In the genomic region with DNA sequence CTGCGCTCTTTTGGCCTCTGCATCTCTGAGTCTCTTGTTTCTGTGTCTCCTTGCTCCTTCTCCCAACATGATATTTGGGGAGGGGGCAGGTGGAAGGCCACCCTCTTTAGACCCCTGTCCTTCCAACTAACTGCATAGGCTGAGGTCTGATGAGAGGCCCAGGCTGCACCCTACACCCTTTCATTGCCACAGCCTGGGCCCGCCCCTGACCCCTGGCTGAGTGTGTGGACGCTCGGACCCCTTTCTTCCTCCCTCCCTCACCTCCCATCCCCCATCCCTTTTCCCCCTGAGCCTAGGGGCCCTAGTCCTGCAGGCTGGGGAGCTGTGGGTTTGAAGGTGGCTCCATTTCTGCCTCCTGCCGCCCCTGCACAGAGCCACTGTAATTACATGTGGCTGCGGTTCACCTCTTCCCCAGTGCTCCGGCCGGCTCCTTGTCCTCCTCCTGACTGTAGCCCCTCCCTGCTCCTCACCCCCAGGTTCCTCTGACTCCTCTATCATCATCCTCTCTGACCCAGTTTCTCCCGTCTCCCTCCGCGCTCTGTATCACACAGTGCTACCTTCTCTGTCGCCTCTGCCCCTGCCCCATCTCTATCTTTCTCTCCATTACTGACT, we compare ENCODE assay signal across 3 cellular contexts.
TF ChIP-seq lines count a peak whose summit lies in the region.

No MANE protein-coding gene starts in this region.

TF ChIP-seq in IMR-90, 13 proteins besides CTCF, POLR2A, EP300 and RAD21:
- TF ChIP-seq BHLHE40 (IDR thresholded peaks at IDR 0.05; ENCODE audit: low read depth, low read length) (no peak), CEBPB (IDR thresholded peaks at IDR 0.05; ENCODE audit: low read depth, low read length) (no peak), MXI1 (IDR thresholded peaks at IDR 0.05; ENCODE audit: borderline replicate concordance, low read depth, low read length) (no peak), FOS (IDR thresholded peaks at IDR 0.05; ENCODE audit: low read depth, low read length) (no peak), CHD1 (IDR thresholded peaks at IDR 0.05; ENCODE audit: low read depth, low read length) (no peak), SMC3 (IDR thresholded peaks at IDR 0.05; ENCODE audit: low read depth, low read length) (no peak), MAFK (IDR thresholded peaks at IDR 0.05; ENCODE audit: low read depth, low read length) (no peak), MAZ (IDR thresholded peaks at IDR 0.05; ENCODE audit: borderline replicate concordance, low read depth, low read length) (no peak), RCOR1 (IDR thresholded peaks at IDR 0.05; ENCODE audit: insufficient replicate concordance, low read length) (no peak), RFX5 (IDR thresholded peaks at IDR 0.05; ENCODE audit: low read depth, low read length) (no peak), NFE2L2 (IDR thresholded peaks at IDR 0.05; ENCODE audit: low read depth, low read length) (no peak)
- TF ChIP-seq, protein P1, sequence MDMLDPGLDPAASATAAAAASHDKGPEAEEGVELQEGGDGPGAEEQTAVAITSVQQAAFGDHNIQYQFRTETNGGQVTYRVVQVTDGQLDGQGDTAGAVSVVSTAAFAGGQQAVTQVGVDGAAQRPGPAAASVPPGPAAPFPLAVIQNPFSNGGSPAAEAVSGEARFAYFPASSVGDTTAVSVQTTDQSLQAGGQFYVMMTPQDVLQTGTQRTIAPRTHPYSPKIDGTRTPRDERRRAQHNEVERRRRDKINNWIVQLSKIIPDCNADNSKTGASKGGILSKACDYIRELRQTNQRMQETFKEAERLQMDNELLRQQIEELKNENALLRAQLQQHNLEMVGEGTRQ (IDR thresholded peaks at IDR 0.05; ENCODE audit: low read depth, low read length) = no peak
- TF ChIP-seq, protein P2, sequence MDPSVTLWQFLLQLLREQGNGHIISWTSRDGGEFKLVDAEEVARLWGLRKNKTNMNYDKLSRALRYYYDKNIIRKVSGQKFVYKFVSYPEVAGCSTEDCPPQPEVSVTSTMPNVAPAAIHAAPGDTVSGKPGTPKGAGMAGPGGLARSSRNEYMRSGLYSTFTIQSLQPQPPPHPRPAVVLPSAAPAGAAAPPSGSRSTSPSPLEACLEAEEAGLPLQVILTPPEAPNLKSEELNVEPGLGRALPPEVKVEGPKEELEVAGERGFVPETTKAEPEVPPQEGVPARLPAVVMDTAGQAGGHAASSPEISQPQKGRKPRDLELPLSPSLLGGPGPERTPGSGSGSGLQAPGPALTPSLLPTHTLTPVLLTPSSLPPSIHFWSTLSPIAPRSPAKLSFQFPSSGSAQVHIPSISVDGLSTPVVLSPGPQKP (IDR thresholded peaks at IDR 0.05; ENCODE audit: borderline replicate concordance, low read depth, low read length) = no peak
TF ChIP-seq in IMR-90: peak in this region for 0.

TF ChIP-seq in WTC11, 78 proteins besides CTCF, POLR2A, EP300 and RAD21:
- TF ChIP-seq, protein P3, sequence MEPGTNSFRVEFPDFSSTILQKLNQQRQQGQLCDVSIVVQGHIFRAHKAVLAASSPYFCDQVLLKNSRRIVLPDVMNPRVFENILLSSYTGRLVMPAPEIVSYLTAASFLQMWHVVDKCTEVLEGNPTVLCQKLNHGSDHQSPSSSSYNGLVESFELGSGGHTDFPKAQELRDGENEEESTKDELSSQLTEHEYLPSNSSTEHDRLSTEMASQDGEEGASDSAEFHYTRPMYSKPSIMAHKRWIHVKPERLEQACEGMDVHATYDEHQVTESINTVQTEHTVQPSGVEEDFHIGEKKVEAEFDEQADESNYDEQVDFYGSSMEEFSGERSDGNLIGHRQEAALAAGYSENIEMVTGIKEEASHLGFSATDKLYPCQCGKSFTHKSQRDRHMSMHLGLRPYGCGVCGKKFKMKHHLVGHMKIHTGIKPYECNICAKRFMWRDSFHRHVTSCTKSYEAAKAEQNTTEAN (CRISPR knock-in tag; IDR thresholded peaks at IDR 0.05) = no peak
- TF ChIP-seq ZBTB21 (CRISPR knock-in tag; IDR thresholded peaks at IDR 0.05; ENCODE audit: borderline replicate concordance) (no peak), NR1H2 (CRISPR knock-in tag; IDR thresholded peaks at IDR 0.05) (no peak), CREM (CRISPR knock-in tag; IDR thresholded peaks at IDR 0.05) (no peak), TEAD1 (CRISPR knock-in tag; IDR thresholded peaks at IDR 0.05) (no peak), ZNF263 (CRISPR knock-in tag; IDR thresholded peaks at IDR 0.05; ENCODE audit: low read depth) (peak; percentile 57; the same call in 1 of the 2 replicates)
- TF ChIP-seq, protein P4, sequence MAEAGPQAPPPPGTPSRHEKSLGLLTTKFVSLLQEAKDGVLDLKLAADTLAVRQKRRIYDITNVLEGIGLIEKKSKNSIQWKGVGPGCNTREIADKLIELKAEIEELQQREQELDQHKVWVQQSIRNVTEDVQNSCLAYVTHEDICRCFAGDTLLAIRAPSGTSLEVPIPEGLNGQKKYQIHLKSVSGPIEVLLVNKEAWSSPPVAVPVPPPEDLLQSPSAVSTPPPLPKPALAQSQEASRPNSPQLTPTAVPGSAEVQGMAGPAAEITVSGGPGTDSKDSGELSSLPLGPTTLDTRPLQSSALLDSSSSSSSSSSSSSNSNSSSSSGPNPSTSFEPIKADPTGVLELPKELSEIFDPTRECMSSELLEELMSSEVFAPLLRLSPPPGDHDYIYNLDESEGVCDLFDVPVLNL (CRISPR knock-in tag; IDR thresholded peaks at IDR 0.05; ENCODE audit: borderline replicate concordance, low read depth) = no peak
- TF ChIP-seq, protein P5, sequence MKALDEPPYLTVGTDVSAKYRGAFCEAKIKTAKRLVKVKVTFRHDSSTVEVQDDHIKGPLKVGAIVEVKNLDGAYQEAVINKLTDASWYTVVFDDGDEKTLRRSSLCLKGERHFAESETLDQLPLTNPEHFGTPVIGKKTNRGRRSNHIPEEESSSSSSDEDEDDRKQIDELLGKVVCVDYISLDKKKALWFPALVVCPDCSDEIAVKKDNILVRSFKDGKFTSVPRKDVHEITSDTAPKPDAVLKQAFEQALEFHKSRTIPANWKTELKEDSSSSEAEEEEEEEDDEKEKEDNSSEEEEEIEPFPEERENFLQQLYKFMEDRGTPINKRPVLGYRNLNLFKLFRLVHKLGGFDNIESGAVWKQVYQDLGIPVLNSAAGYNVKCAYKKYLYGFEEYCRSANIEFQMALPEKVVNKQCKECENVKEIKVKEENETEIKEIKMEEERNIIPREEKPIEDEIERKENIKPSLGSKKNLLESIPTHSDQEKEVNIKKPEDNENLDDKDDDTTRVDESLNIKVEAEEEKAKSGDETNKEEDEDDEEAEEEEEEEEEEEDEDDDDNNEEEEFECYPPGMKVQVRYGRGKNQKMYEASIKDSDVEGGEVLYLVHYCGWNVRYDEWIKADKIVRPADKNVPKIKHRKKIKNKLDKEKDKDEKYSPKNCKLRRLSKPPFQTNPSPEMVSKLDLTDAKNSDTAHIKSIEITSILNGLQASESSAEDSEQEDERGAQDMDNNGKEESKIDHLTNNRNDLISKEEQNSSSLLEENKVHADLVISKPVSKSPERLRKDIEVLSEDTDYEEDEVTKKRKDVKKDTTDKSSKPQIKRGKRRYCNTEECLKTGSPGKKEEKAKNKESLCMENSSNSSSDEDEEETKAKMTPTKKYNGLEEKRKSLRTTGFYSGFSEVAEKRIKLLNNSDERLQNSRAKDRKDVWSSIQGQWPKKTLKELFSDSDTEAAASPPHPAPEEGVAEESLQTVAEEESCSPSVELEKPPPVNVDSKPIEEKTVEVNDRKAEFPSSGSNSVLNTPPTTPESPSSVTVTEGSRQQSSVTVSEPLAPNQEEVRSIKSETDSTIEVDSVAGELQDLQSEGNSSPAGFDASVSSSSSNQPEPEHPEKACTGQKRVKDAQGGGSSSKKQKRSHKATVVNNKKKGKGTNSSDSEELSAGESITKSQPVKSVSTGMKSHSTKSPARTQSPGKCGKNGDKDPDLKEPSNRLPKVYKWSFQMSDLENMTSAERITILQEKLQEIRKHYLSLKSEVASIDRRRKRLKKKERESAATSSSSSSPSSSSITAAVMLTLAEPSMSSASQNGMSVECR (CRISPR knock-in tag; IDR thresholded peaks at IDR 0.05; ENCODE audit: borderline replicate concordance) = no peak

TF ChIP-seq in HEK293T, 16 proteins besides CTCF, POLR2A, EP300 and RAD21:
- TF ChIP-seq SP1 (IDR thresholded peaks at IDR 0.05) (no peak), BHLHE40 (IDR thresholded peaks at IDR 0.05; ENCODE audit: borderline replicate concordance) (no peak), HDGF (IDR thresholded peaks at IDR 0.05; ENCODE audit: borderline replicate concordance) (no peak), ARNT (IDR thresholded peaks at IDR 0.05) (no peak), NFRKB (IDR thresholded peaks at IDR 0.05) (no peak), L3MBTL2 (conservative IDR thresholded peaks at IDR 0.05) (no peak), FOXM1 (IDR thresholded peaks at IDR 0.05; ENCODE audit: borderline replicate concordance) (no peak), CTBP1 (IDR thresholded peaks at IDR 0.05; ENCODE audit: borderline replicate concordance) (no peak), LEF1 (IDR thresholded peaks at IDR 0.05; ENCODE audit: borderline replicate concordance) (no peak), FOXK2 (IDR thresholded peaks at IDR 0.05) (no peak), ELF4 (IDR thresholded peaks at IDR 0.05) (no peak), FOXA1 (IDR thresholded peaks at IDR 0.05) (no peak), SUZ12 (IDR thresholded peaks at IDR 0.05) (no peak)
- TF ChIP-seq, protein P6, sequence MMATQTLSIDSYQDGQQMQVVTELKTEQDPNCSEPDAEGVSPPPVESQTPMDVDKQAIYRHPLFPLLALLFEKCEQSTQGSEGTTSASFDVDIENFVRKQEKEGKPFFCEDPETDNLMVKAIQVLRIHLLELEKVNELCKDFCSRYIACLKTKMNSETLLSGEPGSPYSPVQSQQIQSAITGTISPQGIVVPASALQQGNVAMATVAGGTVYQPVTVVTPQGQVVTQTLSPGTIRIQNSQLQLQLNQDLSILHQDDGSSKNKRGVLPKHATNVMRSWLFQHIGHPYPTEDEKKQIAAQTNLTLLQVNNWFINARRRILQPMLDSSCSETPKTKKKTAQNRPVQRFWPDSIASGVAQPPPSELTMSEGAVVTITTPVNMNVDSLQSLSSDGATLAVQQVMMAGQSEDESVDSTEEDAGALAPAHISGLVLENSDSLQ (IDR thresholded peaks at IDR 0.05) = no peak
TF ChIP-seq in HEK293T: peak in this region for 0.
